In genomic region chr12:45170456-45171042, GRCh38 we compare ENCODE assay signal across 8 cellular contexts. TPM values are rescaled to one million over a fixed set of nuclear protein-coding genes. Genes with fewer than 3 reads are reported as not detected.
A peak's percentile ranks its signal among the peaks of the same experiment; 100 is the strongest.
DNase-seq lines count a peak whose midpoint lies in the region; ATAC-seq and TF ChIP-seq lines count a peak whose summit lies in the region.

No MANE protein-coding gene starts in this region.

- no peaks in the 10 kb centered on the region for H3K9me3 ChIP-seq in neutrophil

- TF ChIP-seq RAD21 in Ishikawa (IDR thresholded peaks at IDR 0.05; ENCODE audit: low read depth): peak; percentile 98

- H3K4me1 Mint-ChIP-seq in activated T-helper 1 cell treated with anti-CD3 and anti-CD28 coated beads, Interleukin-12 subunit alpha, Interleukin-12 subunit beta, Interleukin-2, Interleukin-4 antibody, amounts not matched to agents 30 ng/mL and 10 ng/mL and 1 ng/mL, durations not matched to agents 14 hours and 24 hours and 36 hours (ENCODE audit: low read depth): no peaks in the 10 kb centered on the region

- H3K36me3 Mint-ChIP-seq in activated T-helper 1 cell treated with anti-CD3 and anti-CD28 coated beads, Interleukin-12 subunit alpha, Interleukin-12 subunit beta, Interleukin-2, Interleukin-4 antibody, amounts not matched to agents 30 ng/mL and 10 ng/mL and 1 ng/mL, durations not matched to agents 14 hours and 24 hours and 36 hours (ENCODE audit: low read depth): no peaks in the 10 kb centered on the region

- no peak overlapping the region for H3K4me3 ChIP-seq in fibroblast of villous mesenchyme (ENCODE audit: low read depth, low read length)
- no peak overlapping the region for H3K4me3 ChIP-seq in neutrophil (ENCODE audit: low read depth in 1 of 2, low read length in 1 of 2)

- TF ChIP-seq EP300 in Ishikawa (IDR thresholded peaks at IDR 0.05; ENCODE audit: borderline replicate concordance): no peak

- H3K27ac ChIP-seq in neutrophil: no peak overlapping the region

- H3K36me3 ChIP-seq in neutrophil: no peaks in the 10 kb centered on the region

- TF ChIP-seq CTCF in fibroblast of villous mesenchyme (IDR thresholded peaks at IDR 0.05; ENCODE audit: insufficient read depth, low read depth, low read length) (peak; percentile 92), neutrophil (IDR thresholded peaks at IDR 0.05) (peak; percentile 62)

- DNase-seq in AG08396 (ENCODE audit: low spot score) (peak; percentile 80), RPMI8226 (peak; percentile 79), fibroblast of villous mesenchyme (ENCODE audit: low read depth) (peak; percentile 80), superior temporal gyrus (ENCODE audit: extremely low spot score) (peak; percentile 74)
- DNase-seq in activated T-helper 1 cell treated with anti-CD3 and anti-CD28 coated beads, Interleukin-12 subunit alpha, Interleukin-12 subunit beta, Interleukin-2, Interleukin-4 antibody, amounts not matched to agents 30 ng/mL and 10 ng/mL and 1 ng/mL, durations not matched to agents 14 hours and 24 hours and 36 hours (ENCODE audit: low spot score): peak; percentile 57

- peaks cover 0 to 10% of the 10 kb centered on the region in 2 experiments for H3K4me1 ChIP-seq in neutrophil (ENCODE audit: control insufficient read depth in 1 of 2, insufficient read depth in 1 of 2, low read depth in 1 of 2, low read length in 1 of 2)

- peaks cover 7% of the 10 kb centered on the region for H3K27me3 Mint-ChIP-seq in activated T-helper 1 cell treated with anti-CD3 and anti-CD28 coated beads, Interleukin-12 subunit alpha, Interleukin-12 subunit beta, Interleukin-2, Interleukin-4 antibody, amounts not matched to agents 30 ng/mL and 10 ng/mL and 1 ng/mL, durations not matched to agents 14 hours and 24 hours and 36 hours (ENCODE audit: insufficient read depth)

- H3K9me3 Mint-ChIP-seq in activated T-helper 1 cell treated with anti-CD3 and anti-CD28 coated beads, Interleukin-12 subunit alpha, Interleukin-12 subunit beta, Interleukin-2, Interleukin-4 antibody, amounts not matched to agents 30 ng/mL and 10 ng/mL and 1 ng/mL, durations not matched to agents 14 hours and 24 hours and 36 hours: no peaks in the 10 kb centered on the region

- no peaks in the 10 kb centered on the region for H3K27me3 ChIP-seq in neutrophil

- peak; percentile 85 for ATAC-seq in GM18868 (IDR thresholded peaks at IDR 0.05; ENCODE audit: unreplicated experiment)

- intact Hi-C loops in activated T-helper 1 cell treated with anti-CD3 and anti-CD28 coated beads, Interleukin-12 subunit alpha, Interleukin-12 subunit beta, Interleukin-2, Interleukin-4 antibody, amounts not matched to agents 30 ng/mL and 10 ng/mL and 1 ng/mL, durations not matched to agents 14 hours and 24 hours and 36 hours (cut with micrococcal nuclease): loop anchor here (1.0 kb wide), 3 partner anchors 45 to 555 kb away; no protein-coding TSS in a partner anchor

- H3K4me3 Mint-ChIP-seq in activated T-helper 1 cell treated with anti-CD3 and anti-CD28 coated beads, Interleukin-12 subunit alpha, Interleukin-12 subunit beta, Interleukin-2, Interleukin-4 antibody, amounts not matched to agents 30 ng/mL and 10 ng/mL and 1 ng/mL, durations not matched to agents 14 hours and 24 hours and 36 hours: no peak overlapping the region

- H3K27ac Mint-ChIP-seq in activated T-helper 1 cell treated with anti-CD3 and anti-CD28 coated beads, Interleukin-12 subunit alpha, Interleukin-12 subunit beta, Interleukin-2, Interleukin-4 antibody, amounts not matched to agents 30 ng/mL and 10 ng/mL and 1 ng/mL, durations not matched to agents 14 hours and 24 hours and 36 hours: no peak overlapping the region

TF ChIP-seq in Ishikawa, 13 proteins besides CTCF, POLR2A, EP300 and RAD21:
- TF ChIP-seq CREB1 (IDR thresholded peaks at IDR 0.05; ENCODE audit: low read depth) (no peak), NFIC (IDR thresholded peaks at IDR 0.05) (no peak), TEAD4 (IDR thresholded peaks at IDR 0.05) (no peak), ZBTB7A (IDR thresholded peaks at IDR 0.05; ENCODE audit: low read depth) (no peak), TAF1 (IDR thresholded peaks at IDR 0.05; ENCODE audit: low read depth) (no peak), TCF12 (IDR thresholded peaks at IDR 0.05; ENCODE audit: low read depth) (no peak), EGR1 (IDR thresholded peaks at IDR 0.05) (no peak), FOXM1 (IDR thresholded peaks at IDR 0.05; ENCODE audit: borderline replicate concordance, low read depth) (no peak; the same call in 1 of the 2 replicates), REST (IDR thresholded peaks at IDR 0.05; ENCODE audit: low read depth) (no peak), CEBPB (IDR thresholded peaks at IDR 0.05) (no peak), YY1 (IDR thresholded peaks at IDR 0.05; ENCODE audit: low read depth) (no peak)
- TF ChIP-seq, protein P1, sequence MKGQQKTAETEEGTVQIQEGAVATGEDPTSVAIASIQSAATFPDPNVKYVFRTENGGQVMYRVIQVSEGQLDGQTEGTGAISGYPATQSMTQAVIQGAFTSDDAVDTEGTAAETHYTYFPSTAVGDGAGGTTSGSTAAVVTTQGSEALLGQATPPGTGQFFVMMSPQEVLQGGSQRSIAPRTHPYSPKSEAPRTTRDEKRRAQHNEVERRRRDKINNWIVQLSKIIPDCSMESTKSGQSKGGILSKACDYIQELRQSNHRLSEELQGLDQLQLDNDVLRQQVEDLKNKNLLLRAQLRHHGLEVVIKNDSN (IDR thresholded peaks at IDR 0.05): no peak
- TF ChIP-seq, protein P2, sequence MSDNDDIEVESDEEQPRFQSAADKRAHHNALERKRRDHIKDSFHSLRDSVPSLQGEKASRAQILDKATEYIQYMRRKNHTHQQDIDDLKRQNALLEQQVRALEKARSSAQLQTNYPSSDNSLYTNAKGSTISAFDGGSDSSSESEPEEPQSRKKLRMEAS (IDR thresholded peaks at IDR 0.05): no peak

RNA-seq across cellular contexts. Expression of gene ANO6, which starts 45.3 kb away (rescaled TPM):
- 21.7 and 22.1 TPM in 2 replicates for total RNA-seq in activated T-helper 1 cell treated with anti-CD3 and anti-CD28 coated beads, Interleukin-12 subunit alpha, Interleukin-12 subunit beta, Interleukin-2, Interleukin-4 antibody, amounts not matched to agents 30 ng/mL and 10 ng/mL and 1 ng/mL, durations not matched to agents 14 hours and 24 hours and 36 hours
- 75.1 and 91.5 TPM in 2 replicates for total RNA-seq in fibroblast of villous mesenchyme
